15 cellular contexts compared by ENCODE assay signal in the genomic region with DNA sequence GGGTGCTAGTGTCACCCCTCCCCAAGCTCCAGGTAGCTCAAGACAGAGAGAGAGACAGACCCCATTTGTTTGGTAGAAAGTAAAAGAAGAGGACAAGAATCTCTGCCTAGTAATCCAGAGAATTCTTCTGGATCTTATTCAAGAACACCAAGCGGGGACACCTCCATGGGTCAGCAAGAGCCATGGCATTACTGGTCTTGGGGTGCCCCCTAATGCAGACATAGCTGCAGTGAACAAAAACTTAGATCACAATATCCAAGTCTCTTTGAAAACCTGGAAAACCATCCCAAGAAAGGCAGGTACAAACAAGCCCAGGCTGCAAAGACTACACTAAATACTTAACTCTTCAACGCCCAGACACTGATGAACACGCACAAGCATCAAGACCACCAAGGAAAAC. TPM values are rescaled to one million over a fixed set of nuclear protein-coding genes. Genes with fewer than 3 reads are reported as not detected.
DNase-seq lines count a peak whose midpoint lies in the region; ATAC-seq and TF ChIP-seq lines count a peak whose summit lies in the region.
"Had no signal": no experiment of that assay in that cellular context is flagged by ENCODE, and none has a peak within 500 bp of the region (broad histone marks: within the 10 kb centered on the region; RNA-seq: fewer than 3 reads in every experiment).

No MANE protein-coding gene starts in this region.

- H3K36me3 ChIP-seq in HEK293 (ENCODE audit: control insufficient read depth in 2 of 2, insufficient read depth in 1 of 2, low read length in 2 of 2), result no peaks in the 10 kb centered on the region
- H3K36me3 ChIP-seq in adipocyte (ENCODE audit: control insufficient read depth, insufficient read depth, low read length, severe bottlenecking), result no peaks in the 10 kb centered on the region
- no peaks in the 10 kb centered on the region for H3K36me3 ChIP-seq in suprapubic skin
- H3K36me3 ChIP-seq: adrenal gland had no signal

- no peak overlapping the region for H3K9ac ChIP-seq in adipocyte (ENCODE audit: low read length)

- H3K27ac ChIP-seq in HEK293 (ENCODE audit: extremely low read depth, low read depth, low read length) (no peak overlapping the region), right cardiac atrium (ENCODE audit: low read length) (no peak overlapping the region), coronary artery (no peak overlapping the region), suprapubic skin (no peak overlapping the region)
- H3K27ac ChIP-seq: adrenal gland, dorsolateral prefrontal cortex had no signal

- H3K4me3 ChIP-seq in AG10803 (ENCODE audit: low read length) (no peak overlapping the region), HEK293 (ENCODE audit: low read depth, low read length) (no peak overlapping the region), adipocyte (ENCODE audit: low read length) (no peak overlapping the region), right cardiac atrium (ENCODE audit: low read length) (no peak overlapping the region), coronary artery (no peak overlapping the region), suprapubic skin (no peak overlapping the region)
- H3K4me3 ChIP-seq: adrenal gland, dorsolateral prefrontal cortex had no signal

- TF ChIP-seq EP300 in suprapubic skin (IDR thresholded peaks at IDR 0.05), result no peak

- peak; percentile 55 for DNase-seq in AG10803 (ENCODE audit: low read depth)
- DNase-seq in adipocyte (ENCODE audit: low read depth), result peak; percentile 23
- peak; percentile 64 for DNase-seq in iris pigment epithelial cell (ENCODE audit: low read depth)
- no peak for DNase-seq in GM19238 (ENCODE audit: insufficient read length, low spot score)
- no peak for DNase-seq in right cardiac atrium
- no peak for DNase-seq in coronary artery (ENCODE audit: low spot score)
- no peak for DNase-seq in suprapubic skin (ENCODE audit: low spot score in 2 of 2)
- DNase-seq: activated B cell treated with CpG ODN at 0.5 μM for 24 hours; CD4-positive, alpha-beta memory T cell; dorsolateral prefrontal cortex; left cardiac atrium; naive B cell; NCI-H2171 had no signal

- CTCF ChIA-PET in HEK293 (lab: Yijun Ruan, JAX), result interaction anchor here (0.6 to 1.1 kb wide), 2 partner anchors 114 to 489 kb away, joined by 3 to 5 read pairs; no protein-coding TSS in a partner anchor

- intact Hi-C loops in right cardiac atrium (cut with DNase I), result no loop called here

- H3K4me1 ChIP-seq in HEK293 (ENCODE audit: control insufficient read depth, insufficient read depth, low read length) (no peaks in the 10 kb centered on the region), adipocyte (ENCODE audit: control insufficient read depth, insufficient read depth, low read length) (no peaks in the 10 kb centered on the region), right cardiac atrium (ENCODE audit: control insufficient read depth, insufficient read depth, low read length) (no peaks in the 10 kb centered on the region), suprapubic skin (no peaks in the 10 kb centered on the region)
- H3K4me1 ChIP-seq: adrenal gland had no signal

- WGBS in right cardiac atrium, result 73% methylated on average over 3 of the region's 3 CpGs
- WGBS in suprapubic skin, result 79% methylated on average over 3 of the region's 3 CpGs

- peaks cover 5% of the 10 kb centered on the region for H3K27me3 ChIP-seq in adipocyte (replicated peaks; ENCODE audit: control insufficient read depth, insufficient read depth, low read length)
- no peaks in the 10 kb centered on the region for H3K27me3 ChIP-seq in right cardiac atrium (ENCODE audit: control insufficient read depth, insufficient read depth)
- no peaks in the 10 kb centered on the region for H3K27me3 ChIP-seq in suprapubic skin
- H3K27me3 ChIP-seq: adrenal gland, dorsolateral prefrontal cortex had no signal

- no peak for ATAC-seq in right cardiac atrium
- ATAC-seq: left cardiac atrium had no signal

- TF ChIP-seq CTCF in AG10803 (conservative IDR thresholded peaks at IDR 0.05; ENCODE audit: low read length) (peak; percentile 61), HEK293 (tag by site-specific recombination; IDR thresholded peaks at IDR 0.05) (peak; percentile 59), coronary artery (IDR thresholded peaks at IDR 0.05) (no peak), suprapubic skin (IDR thresholded peaks at IDR 0.05) (no peak)

- POLR2A ChIA-PET in HEK293 (lab: Yijun Ruan, JAX), result no interaction called here

- no peaks in the 10 kb centered on the region for H3K9me3 ChIP-seq in HEK293 (ENCODE audit: control insufficient read depth, insufficient read depth, low read depth, low read length)
- H3K9me3 ChIP-seq in adipocyte (ENCODE audit: control insufficient read depth, low read length), result no peaks in the 10 kb centered on the region
- no peaks in the 10 kb centered on the region for H3K9me3 ChIP-seq in right cardiac atrium (ENCODE audit: control insufficient read depth, low read length)
- H3K9me3 ChIP-seq in suprapubic skin, result no peaks in the 10 kb centered on the region
- H3K9me3 ChIP-seq: adrenal gland had no signal

- no peak for TF ChIP-seq POLR2A in suprapubic skin (IDR thresholded peaks at IDR 0.05)

TF ChIP-seq in HEK293, 187 proteins besides CTCF, POLR2A, EP300 and RAD21 (continues in another document):
- TF ChIP-seq, protein P1, sequence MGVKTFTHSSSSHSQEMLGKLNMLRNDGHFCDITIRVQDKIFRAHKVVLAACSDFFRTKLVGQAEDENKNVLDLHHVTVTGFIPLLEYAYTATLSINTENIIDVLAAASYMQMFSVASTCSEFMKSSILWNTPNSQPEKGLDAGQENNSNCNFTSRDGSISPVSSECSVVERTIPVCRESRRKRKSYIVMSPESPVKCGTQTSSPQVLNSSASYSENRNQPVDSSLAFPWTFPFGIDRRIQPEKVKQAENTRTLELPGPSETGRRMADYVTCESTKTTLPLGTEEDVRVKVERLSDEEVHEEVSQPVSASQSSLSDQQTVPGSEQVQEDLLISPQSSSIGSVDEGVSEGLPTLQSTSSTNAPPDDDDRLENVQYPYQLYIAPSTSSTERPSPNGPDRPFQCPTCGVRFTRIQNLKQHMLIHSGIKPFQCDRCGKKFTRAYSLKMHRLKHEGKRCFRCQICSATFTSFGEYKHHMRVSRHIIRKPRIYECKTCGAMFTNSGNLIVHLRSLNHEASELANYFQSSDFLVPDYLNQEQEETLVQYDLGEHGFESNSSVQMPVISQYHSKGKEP (tag by site-specific recombination; IDR thresholded peaks at IDR 0.05), result no peak
- TF ChIP-seq PRDM2 (tag by site-specific recombination; IDR thresholded peaks at IDR 0.05; ENCODE audit: borderline replicate concordance), result no peak
- no peak for TF ChIP-seq SCRT1 (tag by site-specific recombination; IDR thresholded peaks at IDR 0.05; ENCODE audit: borderline replicate concordance)

RNA-seq across cellular contexts. Expression of gene PDE4D, which starts 29.9 kb away (rescaled TPM):
- 100 to 1,000 TPM in 1 of 4 donors, 10 to 100 TPM in 3; 36.6 to 104 (median 42.7) TPM for total RNA-seq in right cardiac atrium
- polyA plus RNA-seq in right cardiac atrium, result 13.2 TPM
- total RNA-seq in suprapubic skin, result 10 to 100 TPM; 26.8 to 57.2 (median 29.9) TPM

Comparison
In these comparisons a context has a peak if more than half of its experiments do, and no peak if none do; other contexts are left out.
1. DNase-seq: peak in AG10803 (single experiment), adipocyte (single experiment) and iris pigment epithelial cell (single experiment); none in GM19238 (single experiment), right cardiac atrium (0 of 3), coronary artery (single experiment) and suprapubic skin (0 of 2).
2. CTCF ChIP-seq: peak in AG10803 (single experiment) and HEK293 (single experiment); none in coronary artery (single experiment) and suprapubic skin (0 of 2).